Comparison of ENCODE assay signal across 23 cellular contexts in the genomic region with DNA sequence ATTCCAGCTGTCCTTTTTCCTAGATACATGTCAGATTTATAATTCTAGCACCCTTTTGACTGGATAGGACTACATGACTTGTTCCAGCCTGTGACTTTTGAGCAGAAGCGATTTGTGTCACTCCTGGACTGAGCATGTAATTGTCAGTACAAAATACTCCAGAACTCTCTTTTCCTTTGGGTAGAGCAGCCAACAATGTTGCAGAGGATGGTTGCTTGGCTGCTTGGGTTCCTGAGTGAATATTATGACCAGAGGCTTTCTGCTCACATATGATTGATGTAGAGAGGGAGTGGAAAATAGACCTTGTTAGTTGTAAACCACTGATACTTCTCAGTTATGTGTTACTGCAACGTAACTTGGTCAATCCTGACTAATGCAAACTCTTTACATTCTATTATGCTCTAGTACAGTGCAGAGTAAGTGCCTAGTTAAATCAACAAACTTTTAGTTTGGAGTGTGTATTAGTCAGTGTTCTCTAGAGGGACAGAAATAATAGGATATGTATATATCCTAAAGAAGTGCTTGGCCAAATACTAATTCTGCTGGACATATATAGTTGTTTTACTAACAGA.
DNase-seq lines count a peak whose midpoint lies in the region; ATAC-seq, FAIRE-seq and TF ChIP-seq lines count a peak whose summit lies in the region.
"Had no signal": no experiment of that assay in that cellular context is flagged by ENCODE, and none has a peak within 500 bp of the region (broad histone marks: within the 10 kb centered on the region; RNA-seq: fewer than 3 reads in every experiment).

No MANE protein-coding gene starts in this region.

- H3K79me2 ChIP-seq in DND-41 (ENCODE audit: insufficient read depth, low read length): no peaks in the 10 kb centered on the region
- no peaks in the 10 kb centered on the region for H3K79me2 ChIP-seq in keratinocyte (ENCODE audit: control insufficient read depth, insufficient read depth, low read length)
- no peaks in the 10 kb centered on the region for H3K79me2 ChIP-seq in SK-N-SH (ENCODE audit: insufficient read depth)

- H3K27me3 ChIP-seq in DND-41 (ENCODE audit: insufficient read depth, low read length, poor library complexity): no peaks in the 10 kb centered on the region
- H3K27me3 ChIP-seq in keratinocyte (ENCODE audit: control insufficient read depth, extremely low read depth, insufficient read depth, low read length): no peaks in the 10 kb centered on the region
- no peaks in the 10 kb centered on the region for H3K27me3 ChIP-seq in SK-N-SH (ENCODE audit: insufficient read depth)
- H3K27me3 ChIP-seq: BLaER1, SJSA1 had no signal

- no peaks in the 10 kb centered on the region for H3K9me2 ChIP-seq in SK-N-SH

- no peak for TF ChIP-seq RAD21 in SK-N-SH (IDR thresholded peaks at IDR 0.05; ENCODE audit: low read length)

- DNase-seq in SKM-1 treated with dmso at 0.1 percent for 144 hours (lab: John Stamatoyannopoulos, UW; ENCODE audit: unreplicated experiment) (peak; percentile 40), SKM-1 (lab: John Stamatoyannopoulos, UW; ENCODE audit: unreplicated experiment) (no peak), DND-41 (no peak), NOMO-1 treated with dmso at 0.1 percent for 144 hours (lab: John Stamatoyannopoulos, UW; ENCODE audit: unreplicated experiment) (peak; percentile 4), keratinocyte (ENCODE audit: low read depth, low spot score) (no peak), HT-29 (ENCODE audit: low spot score) (no peak), SK-N-SH (no peak), NCI-H146 (lab: John Stamatoyannopoulos, UW) (no peak)
- DNase-seq: CD8-positive, alpha-beta T cell; GDM1; NCI-H1092; NCI-H2081 treated with DMSO at 0.1 percent for 48 hours; NCI-H226; NCI-H524 treated with DMSO at 0.1 percent for 48 hours; NK-92 treated with Interleukin-12 subunit alpha and Interleukin-12 subunit beta, amount 100 ng/mL, for 24 hours; PC-9 had no signal

- H3K9ac ChIP-seq in DND-41 (ENCODE audit: low read depth, low read length) (no peak overlapping the region), keratinocyte (ENCODE audit: control insufficient read depth, extremely low read depth, insufficient read depth, low read length) (no peak overlapping the region), SK-N-SH (no peak overlapping the region)
- H3K9ac ChIP-seq: BLaER1 had no signal

- peak; percentile 21; the same call in 1 of the 3 replicates for ATAC-seq in DND-41 (ENCODE audit: insufficient read depth, low read depth)
- ATAC-seq: CD8-positive, alpha-beta T cell; GM12878; GM23338; K562 had no signal

- no peak overlapping the region for H2AFZ ChIP-seq in DND-41 (ENCODE audit: low read depth, low read length)
- H2AFZ ChIP-seq in keratinocyte (ENCODE audit: control insufficient read depth, low read length): no peak overlapping the region
- no peak overlapping the region for H2AFZ ChIP-seq in SK-N-SH (ENCODE audit: low read depth)
- H2AFZ ChIP-seq: GM23338, PC-9 had no signal

- H3K4me2 ChIP-seq in DND-41 (ENCODE audit: insufficient read depth, low read length) (no peak overlapping the region), keratinocyte (ENCODE audit: control insufficient read depth, extremely low read depth, insufficient read depth, low read depth, low read length) (no peak overlapping the region), SK-N-SH (no peak overlapping the region)
- H3K4me2 ChIP-seq: BLaER1, GM23338, PC-9 had no signal

- H3K9me1 ChIP-seq in keratinocyte (ENCODE audit: control insufficient read depth, extremely low read depth, insufficient read depth, low read length): no peaks in the 10 kb centered on the region

- no peak for TF ChIP-seq EP300 in SK-N-SH (IDR thresholded peaks at IDR 0.05; ENCODE audit: borderline replicate concordance in 1 of 2, low read depth in 1 of 2, low read length in 1 of 2)

- H3K36me3 ChIP-seq in DND-41 (ENCODE audit: insufficient read depth, low read length) (no peaks in the 10 kb centered on the region), keratinocyte (ENCODE audit: control insufficient read depth in 2 of 2, extremely low read depth in 1 of 2, insufficient read depth in 2 of 2, low read length in 2 of 2) (no peaks in the 10 kb centered on the region), SK-N-SH (replicated peaks in 1 of 2; ENCODE audit: control insufficient read depth in 1 of 2, insufficient read depth in 2 of 2, low read length in 1 of 2) (no peaks in the 10 kb centered on the region)
- H3K36me3 ChIP-seq: BLaER1, SJSA1 had no signal

- H3K4me3 ChIP-seq in DND-41 (ENCODE audit: low read depth in 1 of 2, low read length in 2 of 2): no peak overlapping the region
- no peak overlapping the region for H3K4me3 ChIP-seq in keratinocyte (ENCODE audit: control insufficient read depth in 2 of 3, extremely low read depth in 1 of 3, insufficient read depth in 2 of 3, low read depth in 1 of 3, low read length in 3 of 3)
- no peak overlapping the region for H3K4me3 ChIP-seq in SK-N-SH (ENCODE audit: low read depth in 2 of 2, low read length in 1 of 2)
- H3K4me3 ChIP-seq: BLaER1, GM12878, GM23338, K562, PC-9, SJSA1 had no signal

- no peaks in the 10 kb centered on the region for H4K20me1 ChIP-seq in DND-41 (ENCODE audit: insufficient read depth, low read length)
- no peaks in the 10 kb centered on the region for H4K20me1 ChIP-seq in keratinocyte (ENCODE audit: control insufficient read depth, extremely low read depth, insufficient read depth, low read length)
- no peaks in the 10 kb centered on the region for H4K20me1 ChIP-seq in SK-N-SH (ENCODE audit: insufficient read depth)
- H4K20me1 ChIP-seq: BLaER1 had no signal

- no peaks in the 10 kb centered on the region for H3F3A ChIP-seq in SK-N-SH (replicated peaks; ENCODE audit: insufficient read depth)

- peak; percentile 5 for FAIRE-seq in keratinocyte (lab: Jason Lieb, UNC)
- FAIRE-seq: GM12878, GM18507, K562 had no signal

- CTCF ChIA-PET in SK-N-SH (lab: Yijun Ruan, JAX): no interaction called here

- dilution Hi-C loops in keratinocyte (cut with MboI; ENCODE audit: extremely low pct_ligation_motif_present, low sequenced_read_pairs): no loop called here

- WGBS in SK-N-SH (ENCODE audit: low lambda C conversion rate): 83% methylated on average over 2 of the region's 2 CpGs

- H3K27ac ChIP-seq in DND-41 (ENCODE audit: low read length): no peak overlapping the region
- no peak overlapping the region for H3K27ac ChIP-seq in keratinocyte (ENCODE audit: control insufficient read depth, insufficient read depth, low read length)
- H3K27ac ChIP-seq in SK-N-SH (ENCODE audit: low read depth in 2 of 2, low read length in 1 of 2): no peak overlapping the region
- H3K27ac ChIP-seq: BLaER1, HL-60, PC-9, SJSA1 had no signal

- H3K9me3 ChIP-seq in DND-41 (ENCODE audit: insufficient read depth, low read length, severe bottlenecking): no peaks in the 10 kb centered on the region
- H3K9me3 ChIP-seq in keratinocyte (ENCODE audit: control insufficient read depth, low read depth, low read length): no peaks in the 10 kb centered on the region
- H3K9me3 ChIP-seq in SK-N-SH: no peaks in the 10 kb centered on the region
- H3K9me3 ChIP-seq: SJSA1 had no signal

- POLR2A ChIA-PET in SK-N-SH (lab: Yijun Ruan, JAX): no interaction called here

- TF ChIP-seq CTCF in DND-41 (IDR thresholded peaks at IDR 0.05; ENCODE audit: borderline replicate concordance, extremely low read depth, low read length, poor library complexity, severe bottlenecking) (no peak), keratinocyte (optimal IDR thresholded peaks at IDR 0.05 in 1 of 3, IDR thresholded peaks at IDR 0.05 in 1 of 3, conservative IDR thresholded peaks at IDR 0.05 in 1 of 3; ENCODE audit: extremely low read depth in 1 of 3, insufficient read depth in 2 of 3, low read length in 3 of 3) (no peak), SK-N-SH (IDR thresholded peaks at IDR 0.05) (no peak)

- peaks cover 16% of the 10 kb centered on the region for H3K4me1 ChIP-seq in DND-41 (ENCODE audit: insufficient read depth, low read length)
- H3K4me1 ChIP-seq in keratinocyte (ENCODE audit: control insufficient read depth, extremely low read depth, insufficient read depth, low read length): no peaks in the 10 kb centered on the region
- H3K4me1 ChIP-seq in SK-N-SH (ENCODE audit: control insufficient read depth in 1 of 2, insufficient read depth in 2 of 2, low read depth in 1 of 2, low read length in 1 of 2): no peaks in the 10 kb centered on the region
- H3K4me1 ChIP-seq: SJSA1 had no signal

TF ChIP-seq in SK-N-SH, 30 proteins besides CTCF, POLR2A, EP300 and RAD21:
- TF ChIP-seq RFX5 (IDR thresholded peaks at IDR 0.05; ENCODE audit: low read length) (no peak), POLR2AphosphoS5 (IDR thresholded peaks at IDR 0.05; ENCODE audit: low read depth, low read length) (no peak), CHD2 (IDR thresholded peaks at IDR 0.05; ENCODE audit: low read length, partially characterized antibody) (no peak)
- TF ChIP-seq, protein P1, sequence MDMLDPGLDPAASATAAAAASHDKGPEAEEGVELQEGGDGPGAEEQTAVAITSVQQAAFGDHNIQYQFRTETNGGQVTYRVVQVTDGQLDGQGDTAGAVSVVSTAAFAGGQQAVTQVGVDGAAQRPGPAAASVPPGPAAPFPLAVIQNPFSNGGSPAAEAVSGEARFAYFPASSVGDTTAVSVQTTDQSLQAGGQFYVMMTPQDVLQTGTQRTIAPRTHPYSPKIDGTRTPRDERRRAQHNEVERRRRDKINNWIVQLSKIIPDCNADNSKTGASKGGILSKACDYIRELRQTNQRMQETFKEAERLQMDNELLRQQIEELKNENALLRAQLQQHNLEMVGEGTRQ (IDR thresholded peaks at IDR 0.05; ENCODE audit: borderline replicate concordance, low read depth, low read length): no peak

Comparison
In these comparisons a context has a peak if more than half of its experiments do, and no peak if none do; other contexts are left out.
1. DNase-seq: peak in SKM-1 treated with dmso at 0.1 percent for 144 hours (single experiment) and NOMO-1 treated with dmso at 0.1 percent for 144 hours (single experiment); none in SKM-1 (single experiment), DND-41 (single experiment), keratinocyte (single experiment), HT-29 (single experiment), SK-N-SH (single experiment) and NCI-H146 (single experiment).